In the genomic region with DNA sequence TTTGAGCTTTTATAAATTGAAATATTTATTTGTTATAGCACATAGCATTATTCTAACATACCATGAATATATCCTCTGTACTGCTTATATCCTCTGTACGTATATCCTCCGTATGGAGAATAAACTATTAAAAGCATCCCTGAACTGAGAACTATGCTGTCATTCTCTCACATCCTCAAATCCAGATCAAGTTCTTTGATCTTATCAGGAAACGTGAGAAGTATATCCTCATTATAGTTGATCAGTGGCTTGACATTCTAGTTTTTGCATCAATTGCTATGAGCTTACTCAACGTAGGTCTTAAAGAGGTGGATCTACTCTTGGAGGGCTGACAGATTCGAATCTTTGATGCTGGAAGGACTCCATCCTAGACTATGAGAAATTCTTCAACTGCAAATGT, we compare ENCODE assay signal across 1 cellular context.
TF ChIP-seq lines count a peak whose summit lies in the region.

No MANE protein-coding gene starts in this region.

TF ChIP-seq in GM12878, 131 proteins besides CTCF, POLR2A, EP300 and RAD21 (continues in another document):
- TF ChIP-seq SUPT20H (IDR thresholded peaks at IDR 0.05; ENCODE audit: borderline replicate concordance, control insufficient read depth, low read depth, low read length) (no peak), FOXM1 (IDR thresholded peaks at IDR 0.05; ENCODE audit: low read depth, low read length) (no peak), E2F4 (IDR thresholded peaks at IDR 0.05; ENCODE audit: low read depth, low read length) (no peak), POLR2AphosphoS5 (IDR thresholded peaks at IDR 0.05; ENCODE audit: low read length) (no peak), TCF12 (IDR thresholded peaks at IDR 0.05; ENCODE audit: low read depth, low read length) (no peak), RUNX3 (IDR thresholded peaks at IDR 0.05; ENCODE audit: low read length) (no peak), IKZF1 (conservative IDR thresholded peaks at IDR 0.05) (0 out of 2 replicates have a peak, but pooled peaks have one; percentile 23), SKIL (IDR thresholded peaks at IDR 0.05; ENCODE audit: low read depth, poor library complexity, severe bottlenecking) (no peak), BMI1 (IDR thresholded peaks at IDR 0.05; ENCODE audit: borderline replicate concordance) (no peak), ZBED1 (IDR thresholded peaks at IDR 0.05; ENCODE audit: borderline replicate concordance) (no peak), SREBF1 (IDR thresholded peaks at IDR 0.05; ENCODE audit: low read length) (no peak), SIN3A (IDR thresholded peaks at IDR 0.05; ENCODE audit: low read depth, low read length) (no peak), JUND (IDR thresholded peaks at IDR 0.05; ENCODE audit: low read depth, low read length) (no peak), ESRRA (IDR thresholded peaks at IDR 0.05; ENCODE audit: low read length) (no peak), PRDM15 (CRISPR knock-in tag; IDR thresholded peaks at IDR 0.05) (no peak), TCF7 (IDR thresholded peaks at IDR 0.05; ENCODE audit: borderline replicate concordance) (peak; percentile 48; the same call in 1 of the 2 replicates), STAT1 (conservative IDR thresholded peaks at IDR 0.05) (no peak), ZNF217 (IDR thresholded peaks at IDR 0.05) (no peak), NKRF (conservative IDR thresholded peaks at IDR 0.05) (no peak), IKZF2 (IDR thresholded peaks at IDR 0.05) (peak in 1 of 2 experiments; percentile 44; a peak in 2 of 4 replicates), MYB (IDR thresholded peaks at IDR 0.05; ENCODE audit: borderline replicate concordance, low read depth, low read length) (no peak)
- TF ChIP-seq, protein P1, sequence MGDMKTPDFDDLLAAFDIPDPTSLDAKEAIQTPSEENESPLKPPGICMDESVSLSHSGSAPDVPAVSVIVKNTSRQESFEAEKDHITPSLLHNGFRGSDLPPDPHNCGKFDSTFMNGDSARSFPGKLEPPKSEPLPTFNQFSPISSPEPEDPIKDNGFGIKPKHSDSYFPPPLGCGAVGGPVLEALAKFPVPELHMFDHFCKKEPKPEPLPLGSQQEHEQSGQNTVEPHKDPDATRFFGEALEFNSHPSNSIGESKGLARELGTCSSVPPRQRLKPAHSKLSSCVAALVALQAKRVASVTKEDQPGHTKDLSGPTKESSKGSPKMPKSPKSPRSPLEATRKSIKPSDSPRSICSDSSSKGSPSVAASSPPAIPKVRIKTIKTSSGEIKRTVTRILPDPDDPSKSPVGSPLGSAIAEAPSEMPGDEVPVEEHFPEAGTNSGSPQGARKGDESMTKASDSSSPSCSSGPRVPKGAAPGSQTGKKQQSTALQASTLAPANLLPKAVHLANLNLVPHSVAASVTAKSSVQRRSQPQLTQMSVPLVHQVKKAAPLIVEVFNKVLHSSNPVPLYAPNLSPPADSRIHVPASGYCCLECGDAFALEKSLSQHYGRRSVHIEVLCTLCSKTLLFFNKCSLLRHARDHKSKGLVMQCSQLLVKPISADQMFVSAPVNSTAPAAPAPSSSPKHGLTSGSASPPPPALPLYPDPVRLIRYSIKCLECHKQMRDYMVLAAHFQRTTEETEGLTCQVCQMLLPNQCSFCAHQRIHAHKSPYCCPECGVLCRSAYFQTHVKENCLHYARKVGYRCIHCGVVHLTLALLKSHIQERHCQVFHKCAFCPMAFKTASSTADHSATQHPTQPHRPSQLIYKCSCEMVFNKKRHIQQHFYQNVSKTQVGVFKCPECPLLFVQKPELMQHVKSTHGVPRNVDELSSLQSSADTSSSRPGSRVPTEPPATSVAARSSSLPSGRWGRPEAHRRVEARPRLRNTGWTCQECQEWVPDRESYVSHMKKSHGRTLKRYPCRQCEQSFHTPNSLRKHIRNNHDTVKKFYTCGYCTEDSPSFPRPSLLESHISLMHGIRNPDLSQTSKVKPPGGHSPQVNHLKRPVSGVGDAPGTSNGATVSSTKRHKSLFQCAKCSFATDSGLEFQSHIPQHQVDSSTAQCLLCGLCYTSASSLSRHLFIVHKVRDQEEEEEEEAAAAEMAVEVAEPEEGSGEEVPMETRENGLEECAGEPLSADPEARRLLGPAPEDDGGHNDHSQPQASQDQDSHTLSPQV (IDR thresholded peaks at IDR 0.05): no peak
- TF ChIP-seq, protein P2, sequence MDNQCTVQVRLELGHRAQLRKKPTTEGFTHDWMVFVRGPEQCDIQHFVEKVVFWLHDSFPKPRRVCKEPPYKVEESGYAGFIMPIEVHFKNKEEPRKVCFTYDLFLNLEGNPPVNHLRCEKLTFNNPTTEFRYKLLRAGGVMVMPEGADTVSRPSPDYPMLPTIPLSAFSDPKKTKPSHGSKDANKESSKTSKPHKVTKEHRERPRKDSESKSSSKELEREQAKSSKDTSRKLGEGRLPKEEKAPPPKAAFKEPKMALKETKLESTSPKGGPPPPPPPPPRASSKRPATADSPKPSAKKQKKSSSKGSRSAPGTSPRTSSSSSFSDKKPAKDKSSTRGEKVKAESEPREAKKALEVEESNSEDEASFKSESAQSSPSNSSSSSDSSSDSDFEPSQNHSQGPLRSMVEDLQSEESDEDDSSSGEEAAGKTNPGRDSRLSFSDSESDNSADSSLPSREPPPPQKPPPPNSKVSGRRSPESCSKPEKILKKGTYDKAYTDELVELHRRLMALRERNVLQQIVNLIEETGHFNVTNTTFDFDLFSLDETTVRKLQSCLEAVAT (IDR thresholded peaks at IDR 0.05): no peak
- TF ChIP-seq, protein P3, sequence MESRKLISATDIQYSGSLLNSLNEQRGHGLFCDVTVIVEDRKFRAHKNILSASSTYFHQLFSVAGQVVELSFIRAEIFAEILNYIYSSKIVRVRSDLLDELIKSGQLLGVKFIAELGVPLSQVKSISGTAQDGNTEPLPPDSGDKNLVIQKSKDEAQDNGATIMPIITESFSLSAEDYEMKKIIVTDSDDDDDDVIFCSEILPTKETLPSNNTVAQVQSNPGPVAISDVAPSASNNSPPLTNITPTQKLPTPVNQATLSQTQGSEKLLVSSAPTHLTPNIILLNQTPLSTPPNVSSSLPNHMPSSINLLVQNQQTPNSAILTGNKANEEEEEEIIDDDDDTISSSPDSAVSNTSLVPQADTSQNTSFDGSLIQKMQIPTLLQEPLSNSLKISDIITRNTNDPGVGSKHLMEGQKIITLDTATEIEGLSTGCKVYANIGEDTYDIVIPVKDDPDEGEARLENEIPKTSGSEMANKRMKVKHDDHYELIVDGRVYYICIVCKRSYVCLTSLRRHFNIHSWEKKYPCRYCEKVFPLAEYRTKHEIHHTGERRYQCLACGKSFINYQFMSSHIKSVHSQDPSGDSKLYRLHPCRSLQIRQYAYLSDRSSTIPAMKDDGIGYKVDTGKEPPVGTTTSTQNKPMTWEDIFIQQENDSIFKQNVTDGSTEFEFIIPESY (IDR thresholded peaks at IDR 0.05): no peak
- TF ChIP-seq, protein P4, sequence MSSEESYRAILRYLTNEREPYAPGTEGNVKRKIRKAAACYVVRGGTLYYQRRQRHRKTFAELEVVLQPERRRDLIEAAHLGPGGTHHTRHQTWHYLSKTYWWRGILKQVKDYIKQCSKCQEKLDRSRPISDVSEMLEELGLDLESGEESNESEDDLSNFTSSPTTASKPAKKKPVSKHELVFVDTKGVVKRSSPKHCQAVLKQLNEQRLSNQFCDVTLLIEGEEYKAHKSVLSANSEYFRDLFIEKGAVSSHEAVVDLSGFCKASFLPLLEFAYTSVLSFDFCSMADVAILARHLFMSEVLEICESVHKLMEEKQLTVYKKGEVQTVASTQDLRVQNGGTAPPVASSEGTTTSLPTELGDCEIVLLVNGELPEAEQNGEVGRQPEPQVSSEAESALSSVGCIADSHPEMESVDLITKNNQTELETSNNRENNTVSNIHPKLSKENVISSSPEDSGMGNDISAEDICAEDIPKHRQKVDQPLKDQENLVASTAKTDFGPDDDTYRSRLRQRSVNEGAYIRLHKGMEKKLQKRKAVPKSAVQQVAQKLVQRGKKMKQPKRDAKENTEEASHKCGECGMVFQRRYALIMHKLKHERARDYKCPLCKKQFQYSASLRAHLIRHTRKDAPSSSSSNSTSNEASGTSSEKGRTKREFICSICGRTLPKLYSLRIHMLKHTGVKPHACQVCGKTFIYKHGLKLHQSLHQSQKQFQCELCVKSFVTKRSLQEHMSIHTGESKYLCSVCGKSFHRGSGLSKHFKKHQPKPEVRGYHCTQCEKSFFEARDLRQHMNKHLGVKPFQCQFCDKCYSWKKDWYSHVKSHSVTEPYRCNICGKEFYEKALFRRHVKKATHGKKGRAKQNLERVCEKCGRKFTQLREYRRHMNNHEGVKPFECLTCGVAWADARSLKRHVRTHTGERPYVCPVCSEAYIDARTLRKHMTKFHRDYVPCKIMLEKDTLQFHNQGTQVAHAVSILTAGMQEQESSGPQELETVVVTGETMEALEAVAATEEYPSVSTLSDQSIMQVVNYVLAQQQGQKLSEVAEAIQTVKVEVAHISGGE (CRISPR knock-in tag; IDR thresholded peaks at IDR 0.05): no peak
